16 cellular contexts compared by ENCODE assay signal in genomic region chr1:44219301-44219626, GRCh38. TPM values are rescaled to one million over a fixed set of nuclear protein-coding genes. Genes with fewer than 3 reads are reported as not detected.
A peak's percentile ranks its signal among the peaks of the same experiment; 100 is the strongest.
DNase-seq lines count a peak whose midpoint lies in the region; ATAC-seq, FAIRE-seq and TF ChIP-seq lines count a peak whose summit lies in the region.
"Had no signal": no experiment of that assay in that cellular context is flagged by ENCODE, and none has a peak within 500 bp of the region (broad histone marks: within the 10 kb centered on the region; RNA-seq: fewer than 3 reads in every experiment).

No MANE protein-coding gene starts in this region.

- H3K4me1 ChIP-seq in GM12878 (ENCODE audit: control insufficient read depth, insufficient read depth, low read length) = peaks cover 7% of the 10 kb centered on the region
- peaks cover 6% of the 10 kb centered on the region for H3K4me1 ChIP-seq in Caco-2

- 91% methylated on average over 6 of the region's 6 CpGs for WGBS in GM12878 (ENCODE audit: insufficient coverage, insufficient replicate concordance, low lambda C conversion rate, missing lambda C conversion rate)

- peaks cover 69% of the 10 kb centered on the region for H3K36me3 Mint-ChIP-seq in MCF 10A (ENCODE audit: insufficient read depth, unreplicated experiment)
- peaks cover 14% of the 10 kb centered on the region for H3K36me3 Mint-ChIP-seq in Caco-2 (ENCODE audit: insufficient read depth, unreplicated experiment)

- no peak overlapping the region for H3K4me3 Mint-ChIP-seq in MCF 10A (ENCODE audit: unreplicated experiment)
- H3K4me3 Mint-ChIP-seq in Caco-2 (ENCODE audit: unreplicated experiment) = no peak overlapping the region
- H3K4me3 Mint-ChIP-seq: CD4-positive, alpha-beta memory T cell; GM23338; H9 had no signal

- H3K27ac Mint-ChIP-seq in MCF 10A (ENCODE audit: low read depth, unreplicated experiment) (no peak overlapping the region), Caco-2 (ENCODE audit: unreplicated experiment) (no peak overlapping the region)
- H3K27ac Mint-ChIP-seq: GM23338, H9 had no signal

- 0 out of 2 replicates have a peak, but pooled peaks have one; percentile 8 for TF ChIP-seq POLR2A in GM12878 (IDR thresholded peaks at IDR 0.05; ENCODE audit: low read depth, low read length)

- TF ChIP-seq EP300 in GM12878 (IDR thresholded peaks at IDR 0.05; ENCODE audit: borderline replicate concordance in 1 of 2, control insufficient read depth in 1 of 2, low read depth in 2 of 2, low read length in 2 of 2) = no peak

- no peak overlapping the region for H3K4me2 ChIP-seq in GM12878 (ENCODE audit: control insufficient read depth, insufficient read depth)
- H3K4me2 ChIP-seq: GM23338 had no signal

- H3K36me3 ChIP-seq in GM12878 (ENCODE audit: control insufficient read depth in 2 of 2, insufficient read depth in 2 of 2, low read length in 1 of 2) = peaks cover 16 to 24% of the 10 kb centered on the region in 2 experiments; a peak in 3 of 4 replicates
- H3K36me3 ChIP-seq in Caco-2 (ENCODE audit: control insufficient read depth, insufficient read depth, low read length) = 0 out of 2 replicates have a peak, but pooled peaks cover 2% of the 10 kb centered on the region

- no peaks in the 10 kb centered on the region for H3K27me3 Mint-ChIP-seq in MCF 10A (ENCODE audit: insufficient read depth, unreplicated experiment)
- H3K27me3 Mint-ChIP-seq in Caco-2 (ENCODE audit: insufficient read depth, unreplicated experiment) = no peaks in the 10 kb centered on the region
- H3K27me3 Mint-ChIP-seq: CD4-positive, alpha-beta memory T cell had no signal

- ATAC-seq in GM12878 = no peak
- ATAC-seq: GM23338, HCT116 had no signal

- FAIRE-seq in GM12878 (lab: Jason Lieb, UNC) = no peak
- FAIRE-seq: G401.6, GM19239 had no signal

- no peak overlapping the region for H3K4me3 ChIP-seq in GM12878
- H3K4me3 ChIP-seq in Caco-2 (ENCODE audit: low read depth, low read length) = no peak overlapping the region
- H3K4me3 ChIP-seq: GM23338 had no signal

- no peaks in the 10 kb centered on the region for H4K20me1 ChIP-seq in GM12878 (ENCODE audit: control insufficient read depth, insufficient read depth)

- H3K9ac ChIP-seq in GM12878 (ENCODE audit: control insufficient read depth, insufficient read depth, low read length) = no peak overlapping the region

- no TSS peak for BruUV-seq in GM12878 (replicated peaks; lab: Mats Ljungman, UMichigan)
- no TSS peak for BruUV-seq in MCF 10A (replicated peaks; lab: Mats Ljungman, UMichigan)
- BruUV-seq in Caco-2 (replicated peaks; lab: Mats Ljungman, UMichigan) = no TSS peak

- SMC1A ChIA-PET in GM12878 (lab: Charles Lee; ENCODE audit: uncharacterized antibody, unreplicated experiment) = no interaction called here

- H3K27me3 ChIP-seq in GM12878 (replicated peaks in 1 of 2; ENCODE audit: control insufficient read depth in 2 of 2, insufficient read depth in 2 of 2, low read length in 1 of 2) = no peaks in the 10 kb centered on the region
- no peaks in the 10 kb centered on the region for H3K27me3 ChIP-seq in Caco-2 (replicated peaks; ENCODE audit: control insufficient read depth, insufficient read depth, low read length)

- no peaks in the 10 kb centered on the region for H3K9me3 Mint-ChIP-seq in MCF 10A (ENCODE audit: unreplicated experiment)
- H3K9me3 Mint-ChIP-seq in Caco-2 (ENCODE audit: unreplicated experiment) = no peaks in the 10 kb centered on the region
- H3K9me3 Mint-ChIP-seq: GM23338, H9 had no signal

- H3K4me1 Mint-ChIP-seq in MCF 10A (ENCODE audit: insufficient read depth, unreplicated experiment) (peaks cover 17% of the 10 kb centered on the region), Caco-2 (ENCODE audit: low read depth, unreplicated experiment) (no peaks in the 10 kb centered on the region)

- peak; percentile 38 for DNase-seq in activated effector memory CD4-positive, alpha-beta T cell treated with anti-CD3 and anti-CD28 coated beads, Interleukin-2, amount 50 U/mL, for 16 hours
- DNase-seq in activated effector memory CD4-positive, alpha-beta T cell treated with Interleukin-2 at 50 U/mL for 16 hours = no peak
- DNase-seq in GM12878 (ENCODE audit: low read depth, low spot score) = no peak
- peak; percentile 14 for DNase-seq in posterior vena cava (ENCODE audit: low spot score)
- DNase-seq in MCF 10A (ENCODE audit: unreplicated experiment) = no peak
- no peak for DNase-seq in Caco-2
- DNase-seq: C1 segment of cervical spinal cord; CD4-positive, alpha-beta memory T cell; COR-L47; DMS153; DND-41; H9 had no signal

- no peak for TF ChIP-seq RAD21 in GM12878 (IDR thresholded peaks at IDR 0.05; ENCODE audit: insufficient read depth, low read depth, low read length)

- in situ Hi-C loops in GM12878 (cut with MboI) = no loop called here

- intact Hi-C loops in GM12878 (cut with micrococcal nuclease; ENCODE audit: unreplicated experiment) = loop anchor here (10.0 kb wide), 1 partner anchor 436 kb away; no protein-coding TSS in a partner anchor
- intact Hi-C loops in posterior vena cava (cut with DNase I) = loop anchor here in 1 of 2 donors (2.0 to 10.0 kb wide), 2 partner anchors 78 to 376 kb away; no protein-coding TSS in a partner anchor
- intact Hi-C loops in MCF 10A (cut with micrococcal nuclease) = loop anchor here (5.0 kb wide), 1 partner anchor 108 kb away; no protein-coding TSS in a partner anchor
- intact Hi-C loops in Caco-2 (cut with micrococcal nuclease; ENCODE audit: unreplicated experiment) = loop anchor here (5.0 kb wide), 3 partner anchors 143 to 433 kb away; no protein-coding TSS in a partner anchor

- no peaks in the 10 kb centered on the region for H3K79me2 ChIP-seq in GM12878 (ENCODE audit: control insufficient read depth, insufficient read depth, low read length)

- RAD21 ChIA-PET in GM12878 (lab: Charles Lee; ENCODE audit: unreplicated experiment) = no interaction called here

- CTCF ChIA-PET in GM12878 (lab: Yijun Ruan, JAX) (interaction anchor here (0.8 to 3.0 kb wide), 7 partner anchors 8 to 375 kb away, joined by 3 to 20 read pairs (median 4); no protein-coding TSS in a partner anchor), MCF 10A (lab: Yijun Ruan, JAX) (interaction anchor here (0.6 to 7.1 kb wide), 11 partner anchors 17 to 436 kb away, joined by 3 to 92 read pairs (median 3); no protein-coding TSS in a partner anchor), Caco-2 (lab: Charles Lee) (no interaction called here)

- H3K27ac ChIP-seq in GM12878 (ENCODE audit: control insufficient read depth, insufficient read depth) = no peak overlapping the region

- no peak overlapping the region for H2AFZ ChIP-seq in GM12878 (ENCODE audit: control insufficient read depth, low read depth, low read length)
- H2AFZ ChIP-seq: GM23338 had no signal

- POLR2A ChIA-PET in GM12878 (lab: Charles Lee) (interaction anchor here (0.7 kb wide), 1 partner anchor 99 kb away, joined by 3 read pairs; no protein-coding TSS in a partner anchor), MCF 10A (lab: Yijun Ruan, JAX) (interaction anchor here (2.5 kb wide), 1 partner anchor 433 kb away, joined by 15 read pairs; no protein-coding TSS in a partner anchor), Caco-2 (lab: Charles Lee) (interaction anchor here (1.2 kb wide), 1 partner anchor 75 kb away, joined by 3 read pairs; no protein-coding TSS in a partner anchor)

- H3K9me3 ChIP-seq in GM12878 (replicated peaks; ENCODE audit: control insufficient read depth, insufficient read depth, low read length) = no peaks in the 10 kb centered on the region
- no peaks in the 10 kb centered on the region for H3K9me3 ChIP-seq in Caco-2

- TF ChIP-seq CTCF in GM12878 (IDR thresholded peaks at IDR 0.05 in 2 of 3, conservative IDR thresholded peaks at IDR 0.05 in 1 of 3; ENCODE audit: control insufficient read depth in 2 of 3, extremely low read depth in 1 of 3, insufficient read depth in 1 of 3, low read depth in 3 of 3, low read length in 3 of 3) (no peak), MCF 10A (IDR thresholded peaks at IDR 0.05; ENCODE audit: unreplicated experiment) (no peak), Caco-2 (IDR thresholded peaks at IDR 0.05; ENCODE audit: insufficient read depth in 1 of 2, low read depth in 1 of 2, low read length in 1 of 2, severe bottlenecking in 1 of 2, unreplicated experiment in 1 of 2) (no peak)

TF ChIP-seq in GM12878, 131 proteins besides CTCF, POLR2A, EP300 and RAD21:
- TF ChIP-seq HCFC1 (IDR thresholded peaks at IDR 0.05; ENCODE audit: low read length) (no peak), MTA2 (IDR thresholded peaks at IDR 0.05; ENCODE audit: low read depth) (no peak), SMAD5 (IDR thresholded peaks at IDR 0.05; ENCODE audit: low read depth) (no peak), EGR1 (IDR thresholded peaks at IDR 0.05; ENCODE audit: borderline replicate concordance in 1 of 2, low read depth in 2 of 2, low read length in 2 of 2) (no peak)
TF ChIP-seq in GM12878: peak in this region for 0.

RNA-seq across cellular contexts. Expression of gene DMAP1, which starts 6.0 kb away (rescaled TPM):
- total RNA-seq in GM12878 (2013; cell fraction: nucleolus; rRNA removed) = 37.8 and 47.1 TPM in 2 replicates
- total RNA-seq in GM12878 (2014; rRNA removed) (34.8 and 43.7 TPM in 2 replicates), GM12878 (2014; rRNA removed; fragmentation: Illumina TruSeq; extraction: Trizol) (20.4 and 23.0 TPM in 2 replicates), GM12878 (2021) (38.1 and 43.9 TPM in 2 replicates), posterior vena cava (10 to 100 TPM; 18.5 to 23.6 TPM), MCF 10A (2022) (36.6 and 38.5 TPM in 2 replicates), Caco-2 (2022) (40.4 and 41.1 TPM in 2 replicates)
- polyA plus RNA-seq in GM12878 (2011; ENCODE audit: low read depth) = 19.4 TPM
- polyA plus RNA-seq in GM12878 (2011; rRNA removed) (34.1 and 42.3 TPM in 2 replicates), GM12878 (2014; fragmentation: Illumina TruSeq; extraction: Trizol) (24.5 and 33.5 TPM in 2 replicates), GM12878 (2014; fragmentation: Nextera tagmentation; extraction: Ambion mirVana) (1 to 10 TPM; 1.9 to 6.1 TPM), GM12878 (2014; rRNA removed) (59.1 and 65.0 TPM in 2 replicates), GM12878 (2016; fragmentation: Nextera tagmentation; extraction: Ambion mirVana) (10 to 100 TPM; 37.2 to 38.2 TPM)
- 55.2 and 66.4 TPM in 2 replicates for polyA plus RNA-seq in GM12878 (2011; cell fraction: cytosol; rRNA removed)
- polyA plus RNA-seq in GM12878 (2011; cell fraction: nucleus; rRNA removed) = 154 and 176 TPM in 2 replicates
- 29.1 and 34.0 TPM in 2 replicates for polyA plus RNA-seq in GM12878 (2012)
- 55.1 and 59.8 TPM in 2 replicates for polyA minus RNA-seq in GM12878 (2011; rRNA and poly(A)+ RNA removed)
- 15.2 and 18.2 TPM in 2 replicates for polyA minus RNA-seq in GM12878 (2011; cell fraction: cytosol; rRNA and poly(A)+ RNA removed)
- 45.8 and 71.9 TPM in 2 replicates for polyA minus RNA-seq in GM12878 (2011; cell fraction: nucleus; rRNA and poly(A)+ RNA removed)

Comparison
In these comparisons a context has a peak if more than half of its experiments do, and no peak if none do; other contexts are left out.
1. DNase-seq: peak in activated effector memory CD4-positive, alpha-beta T cell treated with anti-CD3 and anti-CD28 coated beads, Interleukin-2, amount 50 U/mL, for 16 hours (single experiment) and posterior vena cava (single experiment); none in activated effector memory CD4-positive, alpha-beta T cell treated with Interleukin-2 at 50 U/mL for 16 hours (single experiment), GM12878 (single experiment), MCF 10A (single experiment) and Caco-2 (0 of 2).